ENCODE assay signal across 8 cellular contexts in the genomic region with DNA sequence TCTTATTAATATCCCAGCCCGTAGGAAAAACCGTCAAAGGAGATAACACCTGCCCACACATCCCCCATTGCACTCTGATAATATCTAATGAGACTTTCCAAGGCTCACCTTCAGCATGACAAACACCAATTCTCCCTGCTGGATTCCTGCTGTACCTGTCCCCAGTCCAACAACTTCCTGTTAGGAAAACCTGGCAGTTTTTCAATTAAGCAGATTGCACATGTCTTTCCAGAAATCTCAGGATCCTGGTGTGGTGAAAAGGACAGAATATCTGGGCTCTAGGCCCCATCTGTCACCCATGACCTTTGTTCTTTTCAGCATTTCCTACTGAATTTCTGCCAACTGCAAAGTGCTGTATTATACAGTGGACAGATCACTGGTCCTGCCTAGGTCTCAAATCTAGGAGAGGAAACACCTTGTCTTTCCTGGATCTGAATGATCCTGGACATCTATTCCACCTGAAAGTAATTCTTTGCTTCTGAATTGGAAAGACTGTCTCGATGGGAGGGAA. TPM values are rescaled to one million over a fixed set of nuclear protein-coding genes. Genes with fewer than 3 reads are reported as not detected.
DNase-seq lines count a peak whose midpoint lies in the region; ATAC-seq and TF ChIP-seq lines count a peak whose summit lies in the region.

No MANE protein-coding gene starts in this region.

- DNase-seq in AG04450 (ENCODE audit: low read depth, low spot score) (no peak), GM12865 (ENCODE audit: low read depth) (no peak), upper lobe of right lung (no peak)

- H3K4me3 Mint-ChIP-seq in activated T-helper 17 cell treated with anti-CD3 and anti-CD28 coated beads, Interleukin-2, amount 50 U/mL, for 72 hours = peak overlapping the region; percentile 0

- H3K9me3 ChIP-seq in AG04450 (ENCODE audit: control insufficient read depth, insufficient read depth, low read length) = no peaks in the 10 kb centered on the region; the same call in 1 of the 2 replicates
- H3K9me3 ChIP-seq in muscle layer of duodenum (ENCODE audit: control insufficient read depth in 1 of 2, low read length in 2 of 2) = no peaks in the 10 kb centered on the region
- H3K9me3 ChIP-seq in upper lobe of right lung = no peaks in the 10 kb centered on the region

- no peak overlapping the region for H3K27ac Mint-ChIP-seq in activated T-helper 17 cell treated with anti-CD3 and anti-CD28 coated beads, Interleukin-2, amount 50 U/mL, for 72 hours

- no peaks in the 10 kb centered on the region for H3K36me3 ChIP-seq in muscle layer of duodenum (ENCODE audit: control insufficient read depth in 1 of 2, insufficient read depth in 2 of 2, low read length in 2 of 2)
- no peaks in the 10 kb centered on the region for H3K36me3 ChIP-seq in upper lobe of right lung

- TF ChIP-seq CTCF in AG04450 (IDR thresholded peaks at IDR 0.05; ENCODE audit: low read depth, low read length) = no peak
- TF ChIP-seq CTCF in GM12865 (IDR thresholded peaks at IDR 0.05; ENCODE audit: insufficient read depth, low read depth, low read length, missing control alignments) = no peak
- no peak for TF ChIP-seq CTCF in upper lobe of right lung (IDR thresholded peaks at IDR 0.05)

- H3K4me1 ChIP-seq in muscle layer of duodenum (ENCODE audit: control insufficient read depth in 1 of 2, insufficient read depth in 2 of 2, low read length in 2 of 2) = peaks cover 7 to 9% of the 10 kb centered on the region in 2 donors
- H3K4me1 ChIP-seq in upper lobe of right lung = peaks cover 13% of the 10 kb centered on the region

- no peaks in the 10 kb centered on the region for H3K9me3 Mint-ChIP-seq in activated T-helper 17 cell treated with anti-CD3 and anti-CD28 coated beads, Interleukin-2, amount 50 U/mL, for 72 hours

- H3K4me1 Mint-ChIP-seq in activated T-helper 17 cell treated with anti-CD3 and anti-CD28 coated beads, Interleukin-2, amount 50 U/mL, for 72 hours = no peaks in the 10 kb centered on the region

- no peaks in the 10 kb centered on the region for H3K36me3 Mint-ChIP-seq in activated T-helper 17 cell treated with anti-CD3 and anti-CD28 coated beads, Interleukin-2, amount 50 U/mL, for 72 hours (ENCODE audit: low read depth)

- ATAC-seq in activated T-helper 17 cell treated with anti-CD3 and anti-CD28 coated beads, Interleukin-2, amount 50 U/mL, for 72 hours (replicated peaks) = no peak
- ATAC-seq in HG03520 (IDR thresholded peaks at IDR 0.05; ENCODE audit: unreplicated experiment) = no peak
- ATAC-seq in upper lobe of right lung = no peak
- ATAC-seq in GM21786 (IDR thresholded peaks at IDR 0.05; ENCODE audit: unreplicated experiment) = no peak
- ATAC-seq in HG02759 (IDR thresholded peaks at IDR 0.05; ENCODE audit: unreplicated experiment) = no peak

- CTCF ChIA-PET in AG04450 (lab: Charles Lee) = no interaction called here

- H3K27ac ChIP-seq in AG04450 (ENCODE audit: low read depth, low read length) (peak overlapping the region; percentile 11), muscle layer of duodenum (ENCODE audit: low read length) (peak overlapping the region; percentile 10), upper lobe of right lung (no peak overlapping the region)

- H3K27me3 Mint-ChIP-seq in activated T-helper 17 cell treated with anti-CD3 and anti-CD28 coated beads, Interleukin-2, amount 50 U/mL, for 72 hours = peaks cover 7% of the 10 kb centered on the region

- H3K4me3 ChIP-seq in AG04450 (ENCODE audit: low read depth, low read length) (no peak overlapping the region), GM12865 (ENCODE audit: low read depth, low read length) (0 out of 2 replicates have a peak overlapping the region, but pooled peaks have one; percentile 37), muscle layer of duodenum (ENCODE audit: low read depth in 1 of 2, low read length in 2 of 2) (peak overlapping the region in 1 of 2 donors; percentile 5), upper lobe of right lung (no peak overlapping the region)

- H3K27me3 ChIP-seq in AG04450 (ENCODE audit: control insufficient read depth, insufficient read depth, low read length) = peaks cover 6% of the 10 kb centered on the region
- no peaks in the 10 kb centered on the region for H3K27me3 ChIP-seq in muscle layer of duodenum (ENCODE audit: low read depth, low read length)
- no peaks in the 10 kb centered on the region for H3K27me3 ChIP-seq in upper lobe of right lung

- POLR2A ChIA-PET in AG04450 (lab: Yijun Ruan, JAX) = no interaction called here

- intact Hi-C loops in upper lobe of right lung (cut with DNase I) = loop anchor here (5.0 kb wide), 1 partner anchor 492 kb away; no protein-coding TSS in a partner anchor

RNA-seq across cellular contexts. Expression of a gene that starts 27.7 kb away (rescaled TPM):
- polyA plus RNA-seq in AG04450 (2011; rRNA removed) = 15.2 and 18.5 TPM in 2 replicates
- 13.1 and 13.5 TPM in 2 replicates for polyA minus RNA-seq in AG04450 (2011; rRNA and poly(A)+ RNA removed)
- 10 to 100 TPM; 13.8 to 24.8 TPM for total RNA-seq in activated T-helper 17 cell treated with anti-CD3 and anti-CD28 coated beads, Interleukin-2, amount 50 U/mL, for 72 hours
- 25.9 TPM for total RNA-seq in upper lobe of right lung
